Comparison of ENCODE assay signal across 8 cellular contexts in genomic region chr2:46943881-46944798, GRCh38. TPM values are rescaled to one million over a fixed set of nuclear protein-coding genes. Genes with fewer than 3 reads are reported as not detected.
DNase-seq lines count a peak whose midpoint lies in the region; TF ChIP-seq lines count a peak whose summit lies in the region.

No MANE protein-coding gene starts in this region.

- peaks cover 22 to 53% (median 51%) of the 10 kb centered on the region in 4 donors for H3K4me1 ChIP-seq in esophagus muscularis mucosa

- WGBS in esophagus muscularis mucosa, result 83% methylated on average over 9 of the region's 9 CpGs

- H3K36me3 ChIP-seq in KOPT-K1 (ENCODE audit: insufficient read depth, low read length) (peaks cover 39% of the 10 kb centered on the region), esophagus muscularis mucosa (peaks cover 0 to 8% (median 3%) of the 10 kb centered on the region in 4 donors)

- no peak for TF ChIP-seq EP300 in esophagus muscularis mucosa (IDR thresholded peaks at IDR 0.05)

- H3K4me3 ChIP-seq in esophagus muscularis mucosa, result peak overlapping the region in 1 of 4 donors; percentile 87

- TF ChIP-seq CTCF in GM20000 (IDR thresholded peaks at IDR 0.05; ENCODE audit: extremely low read depth, missing control alignments) (no peak), esophagus muscularis mucosa (IDR thresholded peaks at IDR 0.05) (no peak)

- TF ChIP-seq POLR2A in esophagus muscularis mucosa (IDR thresholded peaks at IDR 0.05; ENCODE audit: low read depth), result no peak

- H3K27ac ChIP-seq in KOPT-K1 (ENCODE audit: low read depth, low read length, poor library complexity, severe bottlenecking) (peak overlapping the region; percentile 100), esophagus muscularis mucosa (replicated peaks in 1 of 4) (peak overlapping the region in 1 of 4 donors; percentile 25)

- no peaks in the 10 kb centered on the region for H3K27me3 ChIP-seq in esophagus muscularis mucosa

- intact Hi-C loops in esophagus muscularis mucosa (cut with DNase I), result no loop called here

- H3K9me3 ChIP-seq in KOPT-K1 (ENCODE audit: insufficient read depth, low read length, poor library complexity, severe bottlenecking) (no peaks in the 10 kb centered on the region), esophagus muscularis mucosa (no peaks in the 10 kb centered on the region)

- DNase-seq in GM20000 (ENCODE audit: low spot score) (peak; percentile 74), retina (no peak), foreskin melanocyte (no peak), NCI-H82 treated with DMSO at 0.1 percent for 48 hours (lab: John Stamatoyannopoulos, UW; ENCODE audit: unreplicated experiment) (no peak), esophagus muscularis mucosa (ENCODE audit: extremely low spot score) (no peak)
- peak; percentile 47 for DNase-seq in activated gamma-delta T cell treated with anti-CD3 and anti-CD28 coated beads, Interleukin-2, amount 50 U/mL, for 16 hours (ENCODE audit: low read depth)
- DNase-seq in stimulated activated CD4-positive, alpha-beta T cell treated with anti-CD3 and anti-CD28 coated beads, Interleukin-4, amount 100 ng/mL, for 4 hours, result peak; percentile 46 to 61

RNA-seq across cellular contexts. Expression of gene TTC7A, which starts 3.1 kb away (rescaled TPM):
- 10 to 100 TPM; 17.1 to 38.0 (median 24.8) TPM for total RNA-seq in esophagus muscularis mucosa

RNA-seq across cellular contexts. Expression of gene MCFD2, which starts 28.5 kb away (rescaled TPM):
- 10 to 100 TPM; 61.9 to 89.5 (median 74.2) TPM for total RNA-seq in esophagus muscularis mucosa

Comparison
In these comparisons a context has a peak if more than half of its experiments do, and no peak if none do; other contexts are left out.
1. DNase-seq: peak in GM20000 (single experiment), activated gamma-delta T cell treated with anti-CD3 and anti-CD28 coated beads, Interleukin-2, amount 50 U/mL, for 16 hours (single experiment) and stimulated activated CD4-positive, alpha-beta T cell treated with anti-CD3 and anti-CD28 coated beads, Interleukin-4, amount 100 ng/mL, for 4 hours (2 of 2); none in retina (single experiment), foreskin melanocyte (single experiment), NCI-H82 treated with DMSO at 0.1 percent for 48 hours (single experiment) and esophagus muscularis mucosa (single experiment).